ENCODE assay signal across 17 cellular contexts in the genomic region with DNA sequence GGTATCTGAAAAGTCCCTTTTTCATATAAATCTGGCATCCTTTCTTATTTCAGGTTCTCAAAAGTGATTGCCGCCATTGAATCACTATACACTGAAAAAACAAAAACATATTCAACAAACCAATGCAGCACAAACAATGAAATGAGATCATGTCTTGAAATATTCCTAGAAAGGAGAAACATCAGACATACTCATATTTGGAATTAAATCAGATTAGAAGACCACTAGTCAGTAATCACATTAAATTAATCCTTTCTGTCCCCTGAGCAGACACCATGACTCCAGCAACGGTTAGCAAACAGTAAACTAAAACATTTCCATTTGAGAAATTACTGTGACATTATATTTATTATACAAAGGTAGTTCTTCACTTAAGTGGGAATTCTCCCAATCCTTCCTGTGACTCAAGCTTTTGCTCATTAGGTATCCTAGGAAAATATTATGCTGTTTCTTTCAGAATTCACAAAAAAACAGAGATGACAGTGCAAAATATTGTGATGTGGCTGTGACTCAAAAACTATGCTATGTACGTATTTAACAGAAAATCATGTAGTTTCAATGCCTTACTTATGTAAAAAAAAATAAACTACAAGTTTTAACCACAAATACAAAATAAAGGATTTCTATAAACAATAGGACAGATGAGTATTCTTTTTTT. TPM values are rescaled to one million over a fixed set of nuclear protein-coding genes. Genes with fewer than 3 reads are reported as not detected.
DNase-seq lines count a peak whose midpoint lies in the region.
"Had no signal": no experiment of that assay in that cellular context is flagged by ENCODE, and none has a peak within 500 bp of the region (broad histone marks: within the 10 kb centered on the region; RNA-seq: fewer than 3 reads in every experiment).

No MANE protein-coding gene starts in this region.

- DNase-seq in COLO829 (ENCODE audit: low spot score): peak; percentile 3
- DNase-seq in NCI-H82 (lab: John Stamatoyannopoulos, UW): peak; percentile 84
- DNase-seq in dermis blood vessel endothelial cell: peak; percentile 77
- DNase-seq in left kidney (ENCODE audit: low read depth, low spot score): peak; percentile 4
- DNase-seq in activated T-cell treated with anti-CD3 and anti-CD28 coated beads, Interleukin-2, amount 50 U/mL, for 48 hours: no peak
- no peak for DNase-seq in stimulated activated naive CD4-positive, alpha-beta T cell treated with Interleukin-2 at 50 U/mL for 16 hours (lab: John Stamatoyannopoulos, UW)
- no peak for DNase-seq in DMS153 treated with DMSO at 0.1 percent for 48 hours (lab: John Stamatoyannopoulos, UW; ENCODE audit: unreplicated experiment)
- no peak for DNase-seq in NCI-H1417 (lab: John Stamatoyannopoulos, UW)
- DNase-seq: Caco-2, DMS79 treated with DMSO at 0.1 percent for 48 hours, NCI-H1105 treated with DMSO at 0.1 percent for 48 hours, NCI-H2029 treated with DMSO at 0.1 percent for 48 hours, NCI-H2171 treated with DMSO at 0.1 percent for 48 hours, NCI-H446 treated with DMSO at 0.1 percent for 48 hours, PC-3, SJCRH30 had no signal

RNA-seq across cellular contexts. Expression of a gene that starts 29.7 kb away (rescaled TPM):
- total RNA-seq in dermis blood vessel endothelial cell: 27.8 and 29.4 TPM in 2 replicates
- total RNA-seq: LHCN-M2, SJCRH30 had no signal

Comparison
In these comparisons a context has a peak if more than half of its experiments do, and no peak if none do; other contexts are left out.
1. DNase-seq: peak in COLO829 (single experiment), NCI-H82 (single experiment), dermis blood vessel endothelial cell (single experiment) and left kidney (single experiment); none in activated T-cell treated with anti-CD3 and anti-CD28 coated beads, Interleukin-2, amount 50 U/mL, for 48 hours (0 of 2), stimulated activated naive CD4-positive, alpha-beta T cell treated with Interleukin-2 at 50 U/mL for 16 hours (single experiment), DMS153 treated with DMSO at 0.1 percent for 48 hours (single experiment) and NCI-H1417 (0 of 3).